In the genomic region with DNA sequence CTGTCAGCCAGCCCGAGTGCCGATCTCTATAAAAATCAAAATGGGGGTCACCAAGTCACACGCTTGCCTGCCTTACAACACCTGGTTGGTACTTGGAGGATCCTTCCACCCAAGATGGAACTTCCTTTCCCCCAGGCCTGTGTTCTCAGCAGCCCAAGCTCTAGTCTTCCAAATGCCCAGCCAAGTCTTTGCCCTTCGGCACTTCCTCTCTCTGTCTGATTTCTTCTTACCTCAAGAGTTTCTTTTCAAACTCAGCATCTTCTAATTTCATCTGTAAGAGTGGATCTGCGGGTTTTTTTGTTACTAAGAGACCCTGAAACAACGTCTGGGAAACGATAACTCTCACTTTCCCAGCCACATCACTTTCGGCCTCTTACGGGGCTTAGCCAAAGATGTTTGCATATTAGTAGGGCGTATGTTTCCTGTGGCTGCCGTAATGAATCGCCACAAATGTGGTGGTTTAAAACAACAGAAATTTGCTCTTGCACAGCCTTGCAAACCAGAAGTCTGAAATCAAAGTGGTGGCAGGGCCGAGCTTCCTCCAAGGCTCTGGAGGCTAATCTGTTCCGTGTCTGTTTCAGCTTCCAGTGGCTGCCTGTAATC, we compare ENCODE assay signal across 10 cellular contexts.
DNase-seq lines count a peak whose midpoint lies in the region; ATAC-seq and TF ChIP-seq lines count a peak whose summit lies in the region.
"Had no signal": no experiment of that assay in that cellular context is flagged by ENCODE, and none has a peak within 500 bp of the region (broad histone marks: within the 10 kb centered on the region; RNA-seq: fewer than 3 reads in every experiment).

No MANE protein-coding gene starts in this region.

- peaks cover 0 to 14% (median 0%) of the 10 kb centered on the region in 12 donors for H3K4me1 ChIP-seq in heart left ventricle
- no peaks in the 10 kb centered on the region for H3K4me1 ChIP-seq in right cardiac atrium (ENCODE audit: control insufficient read depth, insufficient read depth, low read length)

- no peak for TF ChIP-seq CTCF in heart left ventricle (IDR thresholded peaks at IDR 0.05)

- peaks cover 0 to 19% (median 9%) of the 10 kb centered on the region in 9 donors for H3K36me3 ChIP-seq in heart left ventricle

- no peak for TF ChIP-seq POLR2A in heart left ventricle (IDR thresholded peaks at IDR 0.05)

- H3K9me3 ChIP-seq in heart left ventricle (no peaks in the 10 kb centered on the region), right cardiac atrium (ENCODE audit: control insufficient read depth, low read length) (no peaks in the 10 kb centered on the region)

- ATAC-seq in GM18868 (IDR thresholded peaks at IDR 0.05; ENCODE audit: unreplicated experiment) (peak; percentile 95), GM21447 (IDR thresholded peaks at IDR 0.05; ENCODE audit: unreplicated experiment) (peak; percentile 99), HG03175 (IDR thresholded peaks at IDR 0.05; ENCODE audit: unreplicated experiment) (peak; percentile 97), left colon (peak; percentile 11), heart left ventricle (no peak), right cardiac atrium (no peak)

- no peak overlapping the region for H3K27ac ChIP-seq in heart left ventricle
- no peak overlapping the region for H3K27ac ChIP-seq in right cardiac atrium (ENCODE audit: low read length)

- H3K27me3 ChIP-seq in heart left ventricle, result no peaks in the 10 kb centered on the region
- H3K27me3 ChIP-seq in right cardiac atrium (ENCODE audit: control insufficient read depth, insufficient read depth), result no peaks in the 10 kb centered on the region
- H3K27me3 ChIP-seq: cardiac muscle cell had no signal

- WGBS in heart left ventricle, 4 donors, result 85 to 91% (median 89%) methylated on average over 14 of the region's 14 CpGs
- 82% methylated on average over 14 of the region's 14 CpGs for WGBS in right cardiac atrium

- DNase-seq in left colon (no peak), heart left ventricle (no peak), SW480 (ENCODE audit: low spot score) (no peak), right cardiac atrium (no peak)
- no peak for DNase-seq in activated CD8-positive, alpha-beta memory T cell treated with anti-CD3 and anti-CD28 coated beads, Interleukin-2, amount 50 U/mL, for 48 hours
- DNase-seq: NCI-H1417 treated with DMSO at 0.1 percent for 48 hours had no signal

- intact Hi-C loops in left colon (cut with DNase I, micrococcal nuclease), result no loop called here
- intact Hi-C loops in heart left ventricle (cut with DNase I), result no loop called here
- intact Hi-C loops in right cardiac atrium (cut with DNase I), result loop anchor here in 1 of 4 donors (10.0 kb wide), 1 partner anchor 215 kb away; no protein-coding TSS in a partner anchor

- H3K4me3 ChIP-seq in heart left ventricle (no peak overlapping the region), right cardiac atrium (ENCODE audit: low read length) (no peak overlapping the region)
- H3K4me3 ChIP-seq: cardiac muscle cell had no signal

Comparison
In these comparisons a context has a peak if more than half of its experiments do, and no peak if none do; other contexts are left out.
1. ATAC-seq: peak in GM18868 (single experiment), GM21447 (single experiment), HG03175 (single experiment) and left colon (single experiment); none in heart left ventricle (0 of 4) and right cardiac atrium (0 of 2).